Comparison of ENCODE assay signal across 3 cellular contexts in the genomic region with DNA sequence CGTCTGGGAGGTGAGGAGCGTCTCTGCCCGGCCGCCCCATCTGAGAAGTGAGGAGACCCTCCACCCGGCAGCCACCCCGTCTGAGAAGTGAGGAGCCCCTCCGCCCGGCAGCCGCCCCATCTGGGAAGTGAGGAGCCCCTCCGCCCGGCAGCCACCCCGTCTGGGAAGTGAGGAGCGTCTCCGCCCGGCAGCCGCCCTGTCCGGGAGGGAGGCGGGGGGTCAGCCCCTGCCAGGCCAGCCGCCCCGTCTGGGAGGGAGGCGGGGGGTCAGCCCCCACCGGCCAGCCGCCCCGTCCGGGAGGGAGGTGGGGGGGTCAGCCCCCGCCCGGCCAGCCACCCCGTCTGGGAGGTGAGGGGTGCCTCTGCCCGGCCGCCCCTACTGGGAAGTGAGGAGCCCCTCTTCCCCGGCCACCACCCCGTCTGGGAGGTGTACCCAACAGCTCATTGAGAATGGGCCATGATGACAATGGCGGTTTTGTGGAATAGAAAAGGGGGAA. TPM values are rescaled to one million over a fixed set of nuclear protein-coding genes. Genes with fewer than 3 reads are reported as not detected.
A peak's percentile ranks its signal among the peaks of the same experiment; 100 is the strongest.
DNase-seq lines count a peak whose midpoint lies in the region; ATAC-seq, FAIRE-seq and TF ChIP-seq lines count a peak whose summit lies in the region.
"Not testable (repeated sequence)": the region's sequence is repeated elsewhere in the genome, so short reads cannot be mapped to it uniquely, and the experiment has no call there.

No MANE protein-coding gene starts in this region.

- H3K9me3 Mint-ChIP-seq in glutamatergic neuron (ENCODE audit: unreplicated experiment), result not testable (repeated sequence)

- POLR2A ChIA-PET in HepG2 (lab: Yijun Ruan, JAX), result not testable (repeated sequence)

- peaks cover 28 to 76% of the 10 kb centered on the region in 2 experiments for H3K36me3 ChIP-seq in HepG2 (replicated peaks in 1 of 2; ENCODE audit: control insufficient read depth in 1 of 2, insufficient read depth in 2 of 2, low read length in 2 of 2)

- not testable (repeated sequence) for H3K27me3 ChIP-seq in right cardiac atrium (ENCODE audit: control insufficient read depth, insufficient read depth); HepG2 (ENCODE audit: control insufficient read depth in 1 of 2, insufficient read depth in 2 of 2, low read length in 2 of 2)

- in situ Hi-C loops in HepG2 (cut with HindIII; ENCODE audit: extremely low pct_ligation_motif_present, low pct_unique_long_range_greater_than_20kb), result not testable (repeated sequence)

- BruUV-seq in HepG2 (replicated peaks; lab: Mats Ljungman, UMichigan), result not testable (repeated sequence)

- WGBS in right cardiac atrium, result 95% methylated on average over 32 of the region's 33 CpGs
- WGBS in HepG2 (ENCODE audit: low lambda C conversion rate), result 95% methylated on average over 15 of the region's 33 CpGs

- TF ChIP-seq RAD21 in HepG2 (CRISPR knock-in tag; IDR thresholded peaks at IDR 0.05), result not testable (repeated sequence)

- not testable (repeated sequence) for TF ChIP-seq CTCF in glutamatergic neuron (IDR thresholded peaks at IDR 0.05; ENCODE audit: partially characterized antibody, unreplicated experiment); HepG2 (CRISPR knock-in tag; IDR thresholded peaks at IDR 0.05)

- not testable (repeated sequence) for H3K9me3 ChIP-seq in right cardiac atrium (ENCODE audit: control insufficient read depth, low read length); HepG2 (ENCODE audit: low read length)

- not testable (repeated sequence) for H3K27ac ChIP-seq in right cardiac atrium (ENCODE audit: low read length); HepG2 (ENCODE audit: extremely low read length, insufficient read depth, low read length)

- H3K4me3 ChIP-seq in right cardiac atrium (ENCODE audit: low read length); HepG2 (replicated peaks in 1 of 3; ENCODE audit: insufficient read depth in 1 of 3, low read depth in 2 of 3, low read length in 3 of 3): not testable (repeated sequence)

- not testable (repeated sequence) for H4K20me1 ChIP-seq in HepG2 (ENCODE audit: insufficient read depth, low read length)

- H3K4me1 ChIP-seq in right cardiac atrium (ENCODE audit: control insufficient read depth, insufficient read depth, low read length); HepG2 (ENCODE audit: insufficient read depth, low read length): not testable (repeated sequence)

- not testable (repeated sequence) for H3K4me2 ChIP-seq in HepG2 (ENCODE audit: low read depth, low read length)

- TF ChIP-seq EP300 in HepG2 (IDR thresholded peaks at IDR 0.05; ENCODE audit: low read depth in 2 of 2, low read length in 2 of 2); HepG2 (CRISPR knock-in tag; IDR thresholded peaks at IDR 0.05; ENCODE audit: borderline replicate concordance): not testable (repeated sequence)

- TF ChIP-seq POLR2A in HepG2 (IDR thresholded peaks at IDR 0.05; ENCODE audit: insufficient read depth in 1 of 2, low read depth in 2 of 2, low read length in 2 of 2), result not testable (repeated sequence)

- peaks cover 16% of the 10 kb centered on the region for H3K36me3 Mint-ChIP-seq in glutamatergic neuron (ENCODE audit: unreplicated experiment)

- CTCF ChIA-PET in HepG2 (lab: Yijun Ruan, JAX; ENCODE audit: low intra/inter-chr PET ratio, low total read pairs), result not testable (repeated sequence)

- FAIRE-seq in HepG2 (lab: Jason Lieb, UNC), result not testable (repeated sequence)

- DNase-seq in glutamatergic neuron, result peak; percentile 48
- peak in 2 of 3 donors; percentile 36 to 59 for DNase-seq in right cardiac atrium
- DNase-seq in HepG2 (ENCODE audit: low spot score), result not testable (repeated sequence)

- intact Hi-C loops in right cardiac atrium (cut with DNase I); HepG2 (cut with micrococcal nuclease; ENCODE audit: unreplicated experiment): not testable (repeated sequence)

- not testable (repeated sequence) for H3K4me1 Mint-ChIP-seq in glutamatergic neuron (ENCODE audit: low read depth, unreplicated experiment)

- H2AFZ ChIP-seq in HepG2 (ENCODE audit: low read length), result not testable (repeated sequence)

- H3K79me2 ChIP-seq in HepG2 (ENCODE audit: insufficient read depth, low read length), result not testable (repeated sequence)

- not testable (repeated sequence) for H3K27ac Mint-ChIP-seq in glutamatergic neuron (ENCODE audit: unreplicated experiment)

- not testable (repeated sequence) for H3K27me3 Mint-ChIP-seq in glutamatergic neuron (ENCODE audit: unreplicated experiment)

- not testable (repeated sequence) for H3K9ac ChIP-seq in HepG2 (ENCODE audit: insufficient read depth, low read depth, low read length)

- H3K4me3 Mint-ChIP-seq in glutamatergic neuron (ENCODE audit: unreplicated experiment), result not testable (repeated sequence)

- not testable (repeated sequence) for ATAC-seq in right cardiac atrium, HepG2

TF ChIP-seq in HepG2, 621 proteins besides CTCF, POLR2A, EP300 and RAD21:
- 0 out of 2 replicates have a peak, but pooled peaks have one; percentile 4 for TF ChIP-seq RBFOX2 (IDR thresholded peaks at IDR 0.05; ENCODE audit: low read depth, low read length)

RNA-seq across cellular contexts. Expression of gene ESF1, which starts 24.2 kb away (rescaled TPM):
- 16.1 TPM for total RNA-seq in glutamatergic neuron (ENCODE audit: unreplicated experiment)
- total RNA-seq in right cardiac atrium, result 10 to 100 TPM; 10.8 to 16.6 (median 13.6) TPM
- polyA plus RNA-seq in right cardiac atrium, result 11.9 TPM
- 66.9 and 95.1 TPM in 2 replicates for total RNA-seq in HepG2 (2016; rRNA removed; fragmentation: Illumina TruSeq; extraction: Trizol)
- 7.5 and 9.0 TPM in 2 replicates for total RNA-seq in HepG2 (2016; cell fraction: cytosol; rRNA removed; fragmentation: Illumina TruSeq; extraction: Trizol; ENCODE audit: low read depth)
- total RNA-seq in HepG2 (2016; cell fraction: insoluble cytoplasmic fraction; rRNA removed; fragmentation: Illumina TruSeq; extraction: Trizol), result 68.6 and 90.2 TPM in 2 replicates
- total RNA-seq in HepG2 (2016; cell fraction: membrane; rRNA removed; fragmentation: Illumina TruSeq; extraction: Trizol), result 13.8 and 18.1 TPM in 2 replicates
- total RNA-seq in HepG2 (2016; cell fraction: nucleus; rRNA removed; fragmentation: Illumina TruSeq; extraction: Trizol), result 67.2 and 79.2 TPM in 2 replicates
- 5.7 and 7.3 TPM in 2 replicates for polyA plus RNA-seq in HepG2 (2011; rRNA removed)
- 1.7 and 2.7 TPM in 2 replicates for polyA plus RNA-seq in HepG2 (2011; cell fraction: cytosol; rRNA removed)
- polyA plus RNA-seq in HepG2 (2011; cell fraction: nucleus; rRNA removed), result 2.5 and 5.8 TPM in 2 replicates
- polyA plus RNA-seq in HepG2 (2012), result 34.6 and 44.9 TPM in 2 replicates
- 1.00 and 1.2 TPM in 2 replicates for polyA plus RNA-seq in HepG2 (2016; cell fraction: cytosol; fragmentation: Illumina TruSeq; extraction: Trizol; ENCODE audit: low read depth)
- polyA plus RNA-seq in HepG2 (2016; cell fraction: insoluble cytoplasmic fraction; fragmentation: Illumina TruSeq; extraction: Trizol; ENCODE audit: low read depth), result 69.7 and 73.1 TPM in 2 replicates
- polyA plus RNA-seq in HepG2 (2016; cell fraction: membrane; fragmentation: Illumina TruSeq; extraction: Trizol; ENCODE audit: low read depth), result 3.0 and 3.7 TPM in 2 replicates
- 61.2 and 66.0 TPM in 2 replicates for polyA plus RNA-seq in HepG2 (2016; cell fraction: nucleus; fragmentation: Illumina TruSeq; extraction: Trizol; ENCODE audit: insufficient read depth, low read depth)
- polyA minus RNA-seq in HepG2 (2011; rRNA and poly(A)+ RNA removed; ENCODE audit: low replicate concordance), result 0.32 and 0.37 TPM in 2 replicates
- 10.5 and 11.4 TPM in 2 replicates for polyA minus RNA-seq in HepG2 (2011; cell fraction: cytosol; rRNA and poly(A)+ RNA removed)
- 47.6 and 49.1 TPM in 2 replicates for polyA minus RNA-seq in HepG2 (2011; cell fraction: nucleus; rRNA and poly(A)+ RNA removed)

RNA-seq across cellular contexts. Expression of gene NDUFAF5, which starts 24.3 kb away (rescaled TPM):
- total RNA-seq in glutamatergic neuron (ENCODE audit: unreplicated experiment) (51.2 TPM), right cardiac atrium (10 to 100 TPM; 56.1 to 72.3 (median 64.1) TPM), HepG2 (2016; rRNA removed; fragmentation: Illumina TruSeq; extraction: Trizol) (66.7 and 86.0 TPM in 2 replicates)
- polyA plus RNA-seq in right cardiac atrium (55.7 TPM), HepG2 (2011; rRNA removed) (18.7 and 23.1 TPM in 2 replicates)
- 30.8 and 32.0 TPM in 2 replicates for total RNA-seq in HepG2 (2016; cell fraction: cytosol; rRNA removed; fragmentation: Illumina TruSeq; extraction: Trizol; ENCODE audit: low read depth)
- total RNA-seq in HepG2 (2016; cell fraction: insoluble cytoplasmic fraction; rRNA removed; fragmentation: Illumina TruSeq; extraction: Trizol), result 74.9 and 86.0 TPM in 2 replicates
- total RNA-seq in HepG2 (2016; cell fraction: membrane; rRNA removed; fragmentation: Illumina TruSeq; extraction: Trizol), result 50.4 and 54.3 TPM in 2 replicates
- 91.1 and 92.0 TPM in 2 replicates for total RNA-seq in HepG2 (2016; cell fraction: nucleus; rRNA removed; fragmentation: Illumina TruSeq; extraction: Trizol)
- polyA plus RNA-seq in HepG2 (2011; cell fraction: cytosol; rRNA removed), result 10.1 and 15.3 TPM in 2 replicates
- polyA plus RNA-seq in HepG2 (2011; cell fraction: nucleus; rRNA removed), result 20.9 and 31.1 TPM in 2 replicates
- 27.5 and 36.0 TPM in 2 replicates for polyA plus RNA-seq in HepG2 (2012)
- polyA plus RNA-seq in HepG2 (2016; cell fraction: cytosol; fragmentation: Illumina TruSeq; extraction: Trizol; ENCODE audit: low read depth), result 19.8 and 21.6 TPM in 2 replicates
- 63.1 and 68.5 TPM in 2 replicates for polyA plus RNA-seq in HepG2 (2016; cell fraction: insoluble cytoplasmic fraction; fragmentation: Illumina TruSeq; extraction: Trizol; ENCODE audit: low read depth)
- polyA plus RNA-seq in HepG2 (2016; cell fraction: membrane; fragmentation: Illumina TruSeq; extraction: Trizol; ENCODE audit: low read depth), result 22.7 and 26.9 TPM in 2 replicates
- polyA plus RNA-seq in HepG2 (2016; cell fraction: nucleus; fragmentation: Illumina TruSeq; extraction: Trizol; ENCODE audit: insufficient read depth, low read depth), result 87.8 and 109 TPM in 2 replicates
- polyA minus RNA-seq in HepG2 (2011; rRNA and poly(A)+ RNA removed; ENCODE audit: low replicate concordance), result 4.9 and 6.3 TPM in 2 replicates
- 8.4 and 9.1 TPM in 2 replicates for polyA minus RNA-seq in HepG2 (2011; cell fraction: cytosol; rRNA and poly(A)+ RNA removed)
- polyA minus RNA-seq in HepG2 (2011; cell fraction: nucleus; rRNA and poly(A)+ RNA removed), result 107 and 108 TPM in 2 replicates
